In the genomic region with DNA sequence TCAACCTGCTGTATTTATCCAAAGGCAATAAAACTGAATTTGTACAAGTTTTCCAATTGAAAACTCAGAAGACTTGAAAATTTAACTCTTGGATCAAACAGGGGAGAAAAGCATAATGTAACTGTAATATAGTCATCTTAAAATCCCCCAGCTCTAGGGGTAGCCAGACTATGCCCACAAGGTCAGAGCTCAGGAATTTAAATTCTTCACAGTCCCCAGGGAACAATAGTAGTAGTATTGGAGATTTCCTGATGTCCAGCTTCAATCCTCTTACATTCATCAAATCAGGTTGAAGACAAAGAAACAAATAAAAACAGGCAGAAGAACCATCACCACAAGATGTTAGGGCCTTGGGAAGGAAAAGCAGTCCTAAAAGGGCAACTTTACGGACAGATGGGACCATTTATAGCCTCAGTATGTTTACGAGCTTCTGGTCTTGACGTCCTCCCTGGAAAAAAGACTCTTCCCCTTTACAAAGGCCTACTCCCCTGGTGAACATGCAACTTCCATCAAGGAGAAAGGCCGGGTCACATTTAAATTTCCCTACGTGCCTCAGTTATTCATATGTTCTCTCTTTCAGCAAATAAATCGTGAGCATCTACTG, we compare ENCODE assay signal across 19 cellular contexts.
A peak's percentile ranks its signal among the peaks of the same experiment; 100 is the strongest.
DNase-seq lines count a peak whose midpoint lies in the region; ATAC-seq and TF ChIP-seq lines count a peak whose summit lies in the region.
"Had no signal": no experiment of that assay in that cellular context is flagged by ENCODE, and none has a peak within 500 bp of the region (broad histone marks: within the 10 kb centered on the region; RNA-seq: fewer than 3 reads in every experiment).

No MANE protein-coding gene starts in this region.

- H3K4me3 ChIP-seq in AG10803 (ENCODE audit: low read length) (no peak overlapping the region), HEK293 (ENCODE audit: low read depth, low read length) (no peak overlapping the region), ectodermal cell (ENCODE audit: insufficient read depth, low read depth, low read length) (no peak overlapping the region), left lung (no peak overlapping the region)
- H3K4me3 ChIP-seq: BLaER1 treated with 17β-estradiol and CSF1 and Interleukin-3, amounts not matched to agents 10 nM and 100 nM; Peyer's patch had no signal

- H3K27me3 ChIP-seq in ectodermal cell (ENCODE audit: control insufficient read depth, insufficient read depth, low read length, poor library complexity, severe bottlenecking), result no peaks in the 10 kb centered on the region
- no peaks in the 10 kb centered on the region for H3K27me3 ChIP-seq in left lung
- H3K27me3 ChIP-seq: BLaER1 treated with 17β-estradiol and CSF1 and Interleukin-3, amounts not matched to agents 10 nM and 100 nM; Peyer's patch had no signal

- TF ChIP-seq CTCF in AG10803 (conservative IDR thresholded peaks at IDR 0.05; ENCODE audit: low read length), result no peak
- TF ChIP-seq CTCF in HEK293 (tag by site-specific recombination; IDR thresholded peaks at IDR 0.05), result no peak
- TF ChIP-seq CTCF in nephron progenitor cell (IDR thresholded peaks at IDR 0.05), result no peak
- TF ChIP-seq CTCF in left lung (IDR thresholded peaks at IDR 0.05), result no peak

- H3K4me3 Mint-ChIP-seq in nephron progenitor cell, result peak overlapping the region; percentile 26
- H3K4me3 Mint-ChIP-seq: HFFc6 had no signal

- POLR2A ChIA-PET in HEK293 (lab: Yijun Ruan, JAX), result no interaction called here

- CTCF ChIA-PET in HEK293 (lab: Yijun Ruan, JAX), result no interaction called here

- DNase-seq in AG10803 (ENCODE audit: low read depth) (peak; percentile 11), nephron progenitor cell (no peak), left lung (no peak), posterior cingulate gyrus (no peak), HuH-7.5 (ENCODE audit: low spot score) (no peak)
- DNase-seq: EL, HFFc6, NCI-H1048, NCI-H146, NCI-H2081 treated with DMSO at 0.1 percent for 48 hours, NCI-H510A treated with DMSO at 0.1 percent for 48 hours, Peyer's patch, SK-N-SH had no signal

- H3K27me3 Mint-ChIP-seq in nephron progenitor cell (ENCODE audit: low read depth, poor library complexity), result no peaks in the 10 kb centered on the region

- H3K36me3 ChIP-seq in HEK293 (ENCODE audit: control insufficient read depth in 2 of 2, insufficient read depth in 1 of 2, low read length in 2 of 2), result no peaks in the 10 kb centered on the region
- H3K36me3 ChIP-seq in ectodermal cell (ENCODE audit: control insufficient read depth, insufficient read depth, low read length), result no peaks in the 10 kb centered on the region
- no peaks in the 10 kb centered on the region for H3K36me3 ChIP-seq in left lung
- H3K36me3 ChIP-seq: BLaER1 treated with 17β-estradiol and CSF1 and Interleukin-3, amounts not matched to agents 10 nM and 100 nM; Peyer's patch had no signal

- peaks cover 8% of the 10 kb centered on the region for H3K36me3 Mint-ChIP-seq in nephron progenitor cell (ENCODE audit: low read depth)

- H3K9me3 ChIP-seq in HEK293 (ENCODE audit: control insufficient read depth, insufficient read depth, low read depth, low read length), result no peaks in the 10 kb centered on the region
- no peaks in the 10 kb centered on the region for H3K9me3 ChIP-seq in ectodermal cell (ENCODE audit: control insufficient read depth, low read length)
- H3K9me3 ChIP-seq in left lung, result no peaks in the 10 kb centered on the region
- H3K9me3 ChIP-seq: Peyer's patch, SK-N-SH had no signal

- H3K27ac ChIP-seq in HEK293 (ENCODE audit: extremely low read depth, low read depth, low read length), result no peak overlapping the region
- H3K27ac ChIP-seq in ectodermal cell (ENCODE audit: insufficient read depth, low read depth, low read length, poor library complexity, severe bottlenecking), result peak overlapping the region; percentile 74
- no peak overlapping the region for H3K27ac ChIP-seq in left lung
- H3K27ac ChIP-seq: BLaER1 treated with 17β-estradiol and CSF1 and Interleukin-3, amounts not matched to agents 10 nM and 100 nM; KMS-11; Peyer's patch had no signal

- peaks cover 6% of the 10 kb centered on the region for H3K4me1 Mint-ChIP-seq in nephron progenitor cell

- H3K4me1 ChIP-seq in HEK293 (ENCODE audit: control insufficient read depth, insufficient read depth, low read length) (no peaks in the 10 kb centered on the region), ectodermal cell (ENCODE audit: control insufficient read depth, insufficient read depth, low read length) (peaks cover 20% of the 10 kb centered on the region), left lung (peaks cover 3 to 12% of the 10 kb centered on the region in 2 donors)
- H3K4me1 ChIP-seq: Peyer's patch had no signal

- H3K9me3 Mint-ChIP-seq in nephron progenitor cell, result no peaks in the 10 kb centered on the region
- H3K9me3 Mint-ChIP-seq: HFFc6 had no signal

- peak overlapping the region; percentile 95 for H3K27ac Mint-ChIP-seq in nephron progenitor cell
- H3K27ac Mint-ChIP-seq: HFFc6 had no signal

- no peak for ATAC-seq in GM21619 (IDR thresholded peaks at IDR 0.05; ENCODE audit: unreplicated experiment)
- ATAC-seq in left lung, result no peak
- ATAC-seq: Right ventricle myocardium inferior had no signal

- WGBS in ectodermal cell, 2 experiments, result 69 to 79% methylated on average over 4 to 6 of the region's 6 CpGs

- intact Hi-C loops in left lung (cut with DNase I), result no loop called here
- intact Hi-C loops in posterior cingulate gyrus (cut with DNase I), result no loop called here

TF ChIP-seq in HEK293, 187 proteins besides CTCF, POLR2A, EP300 and RAD21:
- TF ChIP-seq ZNF335 (tag by site-specific recombination; conservative IDR thresholded peaks at IDR 0.05), result peak; percentile 50
- no peak for TF ChIP-seq ZSCAN16 (tag by site-specific recombination; IDR thresholded peaks at IDR 0.05)
- no peak for TF ChIP-seq ZBTB26 (tag by site-specific recombination; optimal IDR thresholded peaks at IDR 0.05)
